Comparison of ENCODE assay signal across 1 cellular context in the genomic region with DNA sequence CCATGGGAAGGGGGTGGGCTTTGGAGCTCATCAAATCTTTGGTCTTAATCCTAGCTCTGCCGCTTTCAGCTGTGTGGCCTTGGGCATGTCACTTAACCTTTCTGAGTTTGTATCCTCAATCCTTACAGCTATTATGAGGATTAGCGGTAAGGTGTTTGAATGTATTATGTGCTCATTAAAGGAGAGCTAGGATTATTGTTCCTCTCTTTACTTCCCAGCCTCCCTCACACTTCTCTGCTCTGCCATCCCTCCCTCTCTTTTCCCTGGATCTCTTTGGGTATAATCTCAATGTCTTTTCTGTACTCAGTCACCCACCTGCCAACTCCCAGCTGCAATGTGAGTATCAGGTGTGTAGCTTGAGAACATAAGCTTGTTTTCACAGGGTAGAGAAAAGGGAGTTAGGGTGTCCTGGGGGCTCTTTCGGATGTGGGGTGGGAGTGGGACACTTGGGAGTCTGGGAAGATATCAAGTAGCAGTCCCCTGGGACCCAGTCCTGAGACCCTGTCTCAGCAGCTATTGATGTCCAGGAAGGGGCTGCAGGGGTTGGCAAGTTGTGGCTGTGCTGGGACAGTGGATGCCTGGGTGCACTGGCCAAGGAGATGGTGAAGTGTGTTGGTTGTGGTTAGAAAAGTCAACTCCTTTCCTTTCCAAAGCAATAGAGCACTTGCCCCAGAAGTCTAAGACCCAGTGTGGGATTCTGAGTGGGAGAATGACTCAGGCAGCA.
TF ChIP-seq lines count a peak whose summit lies in the region.

No MANE protein-coding gene starts in this region.

TF ChIP-seq in K562, 482 proteins besides CTCF, POLR2A, EP300 and RAD21:
- TF ChIP-seq BDP1 (IDR thresholded peaks at IDR 0.05; ENCODE audit: insufficient read depth, insufficient read length) (no peak), RBM25 (IDR thresholded peaks at IDR 0.05; ENCODE audit: low read depth, low read length, severe bottlenecking) (peak; percentile 16)
